Comparison of ENCODE assay signal across 8 cellular contexts in the genomic region with DNA sequence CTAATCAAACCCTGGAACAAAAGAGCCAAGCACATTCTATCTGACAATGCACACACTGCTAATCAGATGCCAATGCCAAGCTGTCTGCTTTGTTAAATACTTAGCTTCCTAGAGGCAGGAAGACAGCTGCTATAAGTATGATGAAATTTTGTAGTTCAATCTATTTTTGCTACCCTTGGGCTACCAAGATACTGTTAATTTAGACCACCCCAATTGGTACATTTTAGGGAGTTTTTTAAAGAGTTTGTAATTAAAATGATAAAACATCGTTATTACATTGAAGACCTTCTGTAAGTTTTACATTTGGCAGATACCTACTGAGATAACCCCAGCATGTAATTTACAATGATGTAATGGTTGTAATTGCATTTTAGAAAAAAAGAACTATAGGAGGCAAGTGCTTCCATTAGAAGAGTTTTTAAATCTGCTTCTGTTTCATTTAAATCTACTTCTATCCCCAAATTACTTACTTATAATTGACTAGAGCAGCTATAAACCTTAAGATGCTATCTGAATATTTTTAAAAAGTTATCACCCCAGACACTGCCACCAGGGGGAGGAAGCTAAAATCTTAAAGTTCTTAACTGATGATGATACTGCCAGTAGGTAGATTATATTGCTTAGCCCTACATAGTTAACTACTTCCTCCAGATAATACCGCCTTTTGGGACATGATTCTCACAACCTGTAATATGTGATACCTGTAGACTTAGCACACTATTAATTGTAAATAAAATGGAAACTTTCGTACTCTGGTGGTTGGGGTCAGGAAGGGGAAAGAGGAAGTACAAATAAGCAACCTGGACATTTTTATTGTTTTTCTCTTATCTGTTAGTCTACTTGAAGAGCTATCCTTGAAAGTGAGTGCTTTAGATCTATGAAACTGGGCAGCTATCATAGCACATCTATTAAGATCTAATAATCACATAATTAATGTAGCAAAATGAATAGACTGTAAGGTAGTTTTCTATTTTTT.
DNase-seq lines count a peak whose midpoint lies in the region; ATAC-seq and TF ChIP-seq lines count a peak whose summit lies in the region.

No MANE protein-coding gene starts in this region.

- H3K27me3 Mint-ChIP-seq in CD8-positive, alpha-beta T cell (ENCODE audit: low read depth), result no peaks in the 10 kb centered on the region
- H3K27me3 Mint-ChIP-seq in HFFc6 (ENCODE audit: insufficient read depth), result no peaks in the 10 kb centered on the region

- intact Hi-C loops in CD8-positive, alpha-beta T cell (cut with DNase I, micrococcal nuclease), result loop anchor here (1.0 to 10.0 kb wide), 4 partner anchors 585 to 818 kb away; partner anchors contain the start of gene COMTD1 (in 1 of the 2)
- intact Hi-C loops in dorsolateral prefrontal cortex (cut with DNase I), result no loop called here

- no peak overlapping the region for H3K4me3 ChIP-seq in CD8-positive, alpha-beta T cell (ENCODE audit: low read depth, low read length)
- H3K4me3 ChIP-seq in RWPE2 (ENCODE audit: severe bottlenecking) (no peak overlapping the region), dorsolateral prefrontal cortex (no peak overlapping the region), neutrophil (ENCODE audit: low read depth in 1 of 2, low read length in 1 of 2) (no peak overlapping the region)

- H3K36me3 ChIP-seq in CD8-positive, alpha-beta T cell (ENCODE audit: insufficient read depth, low read length), result no peaks in the 10 kb centered on the region
- peaks cover 14% of the 10 kb centered on the region for H3K36me3 ChIP-seq in RWPE2 (ENCODE audit: low read depth)
- H3K36me3 ChIP-seq in neutrophil, result no peaks in the 10 kb centered on the region

- peak; percentile 58 for ATAC-seq in CD8-positive, alpha-beta T cell
- 0 out of 3 replicates have a peak, but pooled peaks have one; percentile 25 for ATAC-seq in RWPE2 (ENCODE audit: low read depth)
- ATAC-seq in HG02938 (IDR thresholded peaks at IDR 0.05; ENCODE audit: unreplicated experiment), result no peak
- no peak for ATAC-seq in GM18517 (IDR thresholded peaks at IDR 0.05; ENCODE audit: unreplicated experiment)

- no peak overlapping the region for H3K27ac ChIP-seq in CD8-positive, alpha-beta T cell (ENCODE audit: low read depth, low read length)
- H3K27ac ChIP-seq in RWPE2 (ENCODE audit: poor library complexity, severe bottlenecking) (no peak overlapping the region), dorsolateral prefrontal cortex (no peak overlapping the region), neutrophil (no peak overlapping the region)

- H3K36me3 Mint-ChIP-seq in CD8-positive, alpha-beta T cell, result peaks cover 3% of the 10 kb centered on the region
- peaks cover 17% of the 10 kb centered on the region for H3K36me3 Mint-ChIP-seq in HFFc6 (ENCODE audit: low read depth)

- no peaks in the 10 kb centered on the region for H3K9me3 ChIP-seq in CD8-positive, alpha-beta T cell (ENCODE audit: low read length)
- no peaks in the 10 kb centered on the region for H3K9me3 ChIP-seq in RWPE2 (ENCODE audit: severe bottlenecking)
- H3K9me3 ChIP-seq in neutrophil, result no peaks in the 10 kb centered on the region

- H3K27ac Mint-ChIP-seq in CD8-positive, alpha-beta T cell, result no peak overlapping the region
- no peak overlapping the region for H3K27ac Mint-ChIP-seq in HFFc6

- POLR2A ChIA-PET in CD8-positive, alpha-beta T cell (lab: Charles Lee), result interaction anchor here (0.6 to 1.6 kb wide), 3 partner anchors 8 to 399 kb away, joined by 3 read pairs; no protein-coding TSS in a partner anchor

- H3K27me3 ChIP-seq in CD8-positive, alpha-beta T cell (ENCODE audit: insufficient read depth, low read length), result no peaks in the 10 kb centered on the region
- no peaks in the 10 kb centered on the region for H3K27me3 ChIP-seq in RWPE2 (ENCODE audit: insufficient read depth, poor library complexity, severe bottlenecking)
- no peaks in the 10 kb centered on the region for H3K27me3 ChIP-seq in dorsolateral prefrontal cortex
- no peaks in the 10 kb centered on the region for H3K27me3 ChIP-seq in neutrophil

- H3K4me3 Mint-ChIP-seq in CD8-positive, alpha-beta T cell, result no peak overlapping the region
- H3K4me3 Mint-ChIP-seq in HFFc6, result no peak overlapping the region

- CTCF ChIA-PET in CD8-positive, alpha-beta T cell (lab: Charles Lee), result interaction anchor here (0.7 to 2.2 kb wide), 7 partner anchors 26 to 600 kb away, joined by 3 to 16 read pairs (median 3); no protein-coding TSS in a partner anchor

- H3K4me1 ChIP-seq in CD8-positive, alpha-beta T cell (ENCODE audit: insufficient read depth, low read length), result no peaks in the 10 kb centered on the region
- H3K4me1 ChIP-seq in RWPE2 (ENCODE audit: insufficient read depth, poor library complexity, severe bottlenecking), result no peaks in the 10 kb centered on the region
- H3K4me1 ChIP-seq in neutrophil (ENCODE audit: control insufficient read depth in 1 of 2, insufficient read depth in 1 of 2, low read depth in 1 of 2, low read length in 1 of 2), result peaks cover 3 to 7% of the 10 kb centered on the region in 2 experiments

- H3K4me1 Mint-ChIP-seq in CD8-positive, alpha-beta T cell (ENCODE audit: low read depth), result peaks cover 5% of the 10 kb centered on the region
- peaks cover 22% of the 10 kb centered on the region for H3K4me1 Mint-ChIP-seq in HFFc6 (ENCODE audit: low read depth)

- peak; percentile 55 for TF ChIP-seq CTCF in CD8-positive, alpha-beta T cell (IDR thresholded peaks at IDR 0.05)
- TF ChIP-seq CTCF in HFFc6 (IDR thresholded peaks at IDR 0.05) (peak; percentile 84), RWPE2 (IDR thresholded peaks at IDR 0.05; ENCODE audit: poor library complexity, severe bottlenecking) (peak; percentile 57), dorsolateral prefrontal cortex (IDR thresholded peaks at IDR 0.05 in 54 of 56, conservative IDR thresholded peaks at IDR 0.05 in 2 of 56; ENCODE audit: low read depth in 1 of 56, partially characterized antibody in 56 of 56) (peak in 51 of 56 donors; percentile 4 to 53 (median 38)), neutrophil (IDR thresholded peaks at IDR 0.05) (peak; percentile 12)

- H3K9me3 Mint-ChIP-seq in CD8-positive, alpha-beta T cell, result peaks cover 2% of the 10 kb centered on the region
- H3K9me3 Mint-ChIP-seq in HFFc6, result no peaks in the 10 kb centered on the region

- peak in 5 of 7 experiments; percentile 1 to 45 (median 4) for DNase-seq in CD8-positive, alpha-beta T cell
- DNase-seq in HFFc6 (peak; percentile 22), RWPE2 (ENCODE audit: low spot score) (no peak), dorsolateral prefrontal cortex (no peak), NCI-H1048 (lab: John Stamatoyannopoulos, UW) (no peak)

Comparison
In these comparisons a context has a peak if more than half of its experiments do, and no peak if none do; other contexts are left out.
1. ATAC-seq: peak in CD8-positive, alpha-beta T cell (single experiment) and RWPE2 (single experiment); none in HG02938 (single experiment) and GM18517 (single experiment).
2. DNase-seq: peak in CD8-positive, alpha-beta T cell (5 of 7) and HFFc6 (single experiment); none in RWPE2 (single experiment), dorsolateral prefrontal cortex (0 of 10) and NCI-H1048 (single experiment).
3. CTCF ChIP-seq: peak in every context shown above with its lines; median percentile 84 in HFFc6; 57 in RWPE2; 55 in CD8-positive, alpha-beta T cell; 38 in dorsolateral prefrontal cortex; 12 in neutrophil.
4. intact Hi-C loops: an anchor here in CD8-positive, alpha-beta T cell (1.0 to 10.0 kb wide); none called in dorsolateral prefrontal cortex.